Comparison of ENCODE assay signal across 1 cellular context in the genomic region with DNA sequence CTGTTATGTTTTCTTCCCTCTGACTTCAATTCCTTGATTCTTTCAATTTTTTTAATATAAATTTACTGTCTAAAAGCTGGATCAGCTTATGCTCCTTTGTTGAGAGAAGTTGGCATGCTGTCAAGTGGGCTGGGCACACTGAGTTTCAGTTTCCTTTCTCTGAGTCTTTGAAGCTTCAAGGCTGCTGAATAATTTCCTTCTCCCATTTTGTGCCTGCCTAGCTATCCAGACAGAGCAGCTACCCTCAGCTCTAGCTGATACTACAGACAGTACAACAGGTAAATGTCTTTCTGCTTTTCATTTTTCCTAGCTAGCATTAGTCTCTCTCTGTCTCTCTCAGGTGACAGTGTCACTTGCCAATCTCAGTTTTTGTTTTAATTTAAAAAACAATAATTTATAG.
TF ChIP-seq lines count a peak whose summit lies in the region.

A gene with protein sequence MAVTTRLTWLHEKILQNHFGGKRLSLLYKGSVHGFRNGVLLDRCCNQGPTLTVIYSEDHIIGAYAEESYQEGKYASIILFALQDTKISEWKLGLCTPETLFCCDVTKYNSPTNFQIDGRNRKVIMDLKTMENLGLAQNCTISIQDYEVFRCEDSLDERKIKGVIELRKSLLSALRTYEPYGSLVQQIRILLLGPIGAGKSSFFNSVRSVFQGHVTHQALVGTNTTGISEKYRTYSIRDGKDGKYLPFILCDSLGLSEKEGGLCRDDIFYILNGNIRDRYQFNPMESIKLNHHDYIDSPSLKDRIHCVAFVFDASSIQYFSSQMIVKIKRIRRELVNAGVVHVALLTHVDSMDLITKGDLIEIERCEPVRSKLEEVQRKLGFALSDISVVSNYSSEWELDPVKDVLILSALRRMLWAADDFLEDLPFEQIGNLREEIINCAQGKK (plus strand): TSS at position 204 of the 400 bp plus-strand sequence. CDS start 365 bp downstream, outside the sequence.

TF ChIP-seq in GM23338, 12 proteins besides CTCF, POLR2A, EP300 and RAD21 (continued from another document):
- TF ChIP-seq ZNF462 (CRISPR knock-in tag; IDR thresholded peaks at IDR 0.05) (no peak), ZNF114 (CRISPR knock-in tag; IDR thresholded peaks at IDR 0.05) (no peak), EZH2phosphoT487 (IDR thresholded peaks at IDR 0.05; ENCODE audit: unreplicated experiment) (no peak)
